8 cellular contexts compared by ENCODE assay signal in genomic region chr19:10315335-10316214, GRCh38. TPM values are rescaled to one million over a fixed set of nuclear protein-coding genes. Genes with fewer than 3 reads are reported as not detected.
DNase-seq lines count a peak whose midpoint lies in the region; ATAC-seq, FAIRE-seq and TF ChIP-seq lines count a peak whose summit lies in the region.

Gene FDX2 (minus strand): TSS chr19:10316015. CDS start chr19:10315996, 19 bp downstream.

- H3K9me3 Mint-ChIP-seq in CD8-positive, alpha-beta memory T cell, result no peaks in the 10 kb centered on the region
- no peaks in the 10 kb centered on the region for H3K9me3 Mint-ChIP-seq in activated naive CD8-positive, alpha-beta T cell (ENCODE audit: low read depth)

- TF ChIP-seq CTCF in pancreas (IDR thresholded peaks at IDR 0.05), result no peak

- peak; percentile 81 to 93 (median 90) for DNase-seq in CD8-positive, alpha-beta memory T cell
- DNase-seq in NCI-H1048 (lab: John Stamatoyannopoulos, UW) (peak; percentile 82), SKM-1 treated with dmso at 0.1 percent for 144 hours (lab: John Stamatoyannopoulos, UW; ENCODE audit: unreplicated experiment) (peak; percentile 49), Right ventricle myocardium inferior (ENCODE audit: missing footprints) (peak; percentile 94), pancreas (peak; percentile 89 to 98 (median 94))

- H3K27ac Mint-ChIP-seq in CD8-positive, alpha-beta memory T cell, result peak within 1 kb of the TSS; percentile 47 to 95 (median 88)
- H3K27ac Mint-ChIP-seq in activated naive CD8-positive, alpha-beta T cell, result peak within 1 kb of the TSS; percentile 86

- peak within 1 kb of the TSS; percentile 74 for H3K4me3 ChIP-seq in CD8-positive, alpha-beta memory T cell (ENCODE audit: low read length)
- H3K4me3 ChIP-seq in pancreas, result peak within 1 kb of the TSS; percentile 73 to 87 (median 81)
- peak within 1 kb of the TSS; percentile 87 for H3K4me3 ChIP-seq in thymus (ENCODE audit: low read length)

- no peaks in the 10 kb centered on the region for H3K27me3 Mint-ChIP-seq in CD8-positive, alpha-beta memory T cell
- no peaks in the 10 kb centered on the region for H3K27me3 Mint-ChIP-seq in activated naive CD8-positive, alpha-beta T cell

- FAIRE-seq in pancreas (lab: Jason Lieb, UNC), result no peak

- H3K4me1 Mint-ChIP-seq in CD8-positive, alpha-beta memory T cell, result peaks cover 12 to 20% (median 19%) of the 10 kb centered on the region in 3 donors
- peaks cover 14% of the 10 kb centered on the region for H3K4me1 Mint-ChIP-seq in activated naive CD8-positive, alpha-beta T cell (ENCODE audit: low read depth)

- 0% methylated on average over 55 of the region's 55 CpGs for WGBS in pancreas, 2 donors
- 2% methylated on average over 55 of the region's 55 CpGs for WGBS in thymus

- peak within 1 kb of the TSS; percentile 43 to 94 (median 87) for H3K4me3 Mint-ChIP-seq in CD8-positive, alpha-beta memory T cell
- H3K4me3 Mint-ChIP-seq in activated naive CD8-positive, alpha-beta T cell, result peak within 1 kb of the TSS; percentile 97

- no peaks in the 10 kb centered on the region for H3K27me3 ChIP-seq in CD8-positive, alpha-beta memory T cell (ENCODE audit: insufficient read depth, low read length, poor library complexity, severe bottlenecking)
- H3K27me3 ChIP-seq in pancreas, result no peaks in the 10 kb centered on the region
- H3K27me3 ChIP-seq in thymus (ENCODE audit: control insufficient read depth, insufficient read depth), result no peaks in the 10 kb centered on the region

- H3K9me3 ChIP-seq in CD8-positive, alpha-beta memory T cell (ENCODE audit: low read length), result no peaks in the 10 kb centered on the region
- H3K9me3 ChIP-seq in pancreas (no peaks in the 10 kb centered on the region), thymus (ENCODE audit: control insufficient read depth) (no peaks in the 10 kb centered on the region)

- CTCF ChIA-PET in CD8-positive, alpha-beta memory T cell (lab: Charles Lee), result no interaction called here

- H3K36me3 Mint-ChIP-seq in CD8-positive, alpha-beta memory T cell, result peaks cover 0 to 46% (median 0%) of the 10 kb centered on the region in 3 donors
- H3K36me3 Mint-ChIP-seq in activated naive CD8-positive, alpha-beta T cell, result no peaks in the 10 kb centered on the region

- ATAC-seq in GM21723 (IDR thresholded peaks at IDR 0.05; ENCODE audit: unreplicated experiment) (peak; percentile 72), Right ventricle myocardium inferior (peak; percentile 89), pancreas (peak; percentile 94 to 97 (median 96))

- peaks cover 4% of the 10 kb centered on the region for H3K4me1 ChIP-seq in CD8-positive, alpha-beta memory T cell (ENCODE audit: insufficient read depth, low read length)
- peaks cover 0 to 9% (median 4%) of the 10 kb centered on the region in 3 donors for H3K4me1 ChIP-seq in pancreas
- peaks cover 6% of the 10 kb centered on the region for H3K4me1 ChIP-seq in thymus (ENCODE audit: control insufficient read depth, insufficient read depth, low read length)

- peaks cover 16% of the 10 kb centered on the region for H3K36me3 ChIP-seq in CD8-positive, alpha-beta memory T cell (ENCODE audit: insufficient read depth, low read length)
- H3K36me3 ChIP-seq in pancreas (peaks cover 0 to 23% (median 3%) of the 10 kb centered on the region in 3 donors), thymus (ENCODE audit: control insufficient read depth, insufficient read depth) (peaks cover 45% of the 10 kb centered on the region)

- POLR2A ChIA-PET in CD8-positive, alpha-beta memory T cell (lab: Charles Lee), result no interaction called here

- H3K27ac ChIP-seq in CD8-positive, alpha-beta memory T cell (ENCODE audit: low read depth, low read length), result peak within 1 kb of the TSS; percentile 33
- H3K27ac ChIP-seq in pancreas, result peak within 1 kb of the TSS; percentile 15 to 39 (median 18)
- H3K27ac ChIP-seq in thymus (ENCODE audit: low read depth), result peak within 1 kb of the TSS; percentile 42

- intact Hi-C loops in Right ventricle myocardium inferior (cut with DNase I) (no loop called here), pancreas (cut with DNase I) (no loop called here)

RNA-seq across cellular contexts. Expression of gene FDX2, which starts in this region (rescaled TPM):
- total RNA-seq in CD8-positive, alpha-beta memory T cell, result 10 to 100 TPM; 29.6 to 30.0 TPM
- 16.1 TPM for polyA plus RNA-seq in CD8-positive, alpha-beta memory T cell
- total RNA-seq in Right ventricle myocardium inferior (20.1 TPM), pancreas (10 to 100 TPM in 2 of 6 donors, 1 to 10 TPM in 4; 5.5 to 10.9 (median 8.7) TPM)
- polyA plus RNA-seq in pancreas (10 to 100 TPM; 25.0 to 30.3 TPM), thymus (18.2 TPM)

Comparison
In these comparisons a context has a peak if more than half of its experiments do, and no peak if none do; other contexts are left out.
1. Peak in every context shown above with its lines: DNase-seq, ATAC-seq, H3K4me3 ChIP-seq and H3K27ac ChIP-seq.